ENCODE assay signal across 22 cellular contexts in genomic region chr1:200282497-200283122, GRCh38.
"Had no signal": no experiment of that assay in that cellular context is flagged by ENCODE, and none has a peak within 500 bp of the region (broad histone marks: within the 10 kb centered on the region; RNA-seq: fewer than 3 reads in every experiment).

No MANE protein-coding gene starts in this region.

- DNase-seq: activated CD4-positive, alpha-beta T cell treated with anti-CD3 and anti-CD28 coated beads, Interleukin-2, amount 50 U/mL, for 4 hours; activated gamma-delta T cell; cerebellar nuclear complex; effector CD8-positive, alpha-beta T cell; gastrocnemius medialis; heart left ventricle; kidney glomerular epithelial cell; left ventricle myocardium inferior; mammary epithelial cell; psoas muscle; right cardiac atrium; stimulated activated CD4-positive, alpha-beta T cell treated with anti-CD3 and anti-CD28 coated beads, Interleukin-15, amount 100 ng/mL, for 24 hours; stimulated activated CD4-positive, alpha-beta T cell treated with anti-CD3 and anti-CD28 coated beads, Interleukin-2, amount 100 ng/mL, for 48 hours; stimulated activated naive CD8-positive, alpha-beta T cell treated with anti-CD3 and anti-CD28 coated beads, Interleukin-15, amount 100 ng/mL, for 72 hours; WERI-Rb-1 had no signal

- H3K9me3 ChIP-seq: gastrocnemius medialis, heart left ventricle, left ventricle myocardium inferior, psoas muscle had no signal

- H3K9me3 Mint-ChIP-seq: activated naive CD4-positive, alpha-beta T cell treated with anti-CD3 and anti-CD28 coated beads, Interleukin-2, amount 50 U/mL, for 24 hours; stimulated activated naive CD8-positive, alpha-beta T cell treated with anti-CD3 and anti-CD28 coated beads, Interleukin-15, amount 100 ng/mL, for 72 hours; T-helper 1 cell treated with Interleukin-12 subunit alpha and Interleukin-12 subunit beta and Interleukin-4 antibody, amounts not matched to agents 30 μg/mL and 1 μg/mL, for 36 hours; type B pancreatic cell had no signal

- H3K36me3 Mint-ChIP-seq: activated naive CD4-positive, alpha-beta T cell treated with anti-CD3 and anti-CD28 coated beads, Interleukin-2, amount 50 U/mL, for 24 hours; type B pancreatic cell had no signal

- H3K27ac Mint-ChIP-seq: activated naive CD4-positive, alpha-beta T cell treated with anti-CD3 and anti-CD28 coated beads, Interleukin-2, amount 50 U/mL, for 24 hours; stimulated activated naive CD8-positive, alpha-beta T cell treated with anti-CD3 and anti-CD28 coated beads, Interleukin-15, amount 100 ng/mL, for 72 hours; T-helper 1 cell treated with Interleukin-12 subunit alpha and Interleukin-12 subunit beta and Interleukin-4 antibody, amounts not matched to agents 30 μg/mL and 1 μg/mL, for 36 hours; type B pancreatic cell had no signal

- H3K27me3 ChIP-seq: gastrocnemius medialis, heart left ventricle had no signal

- H3K4me1 ChIP-seq: gastrocnemius medialis, heart left ventricle, left ventricle myocardium inferior, psoas muscle had no signal

- ATAC-seq: esophagus mucosa; gastrocnemius medialis; psoas muscle; right cardiac atrium; stimulated activated naive CD8-positive, alpha-beta T cell treated with anti-CD3 and anti-CD28 coated beads, Interleukin-15, amount 100 ng/mL, for 72 hours had no signal

- H3K27ac ChIP-seq: gastrocnemius medialis, heart left ventricle, left ventricle myocardium inferior, psoas muscle, skin epidermis, WERI-Rb-1 had no signal

- H3K4me3 Mint-ChIP-seq: activated naive CD4-positive, alpha-beta T cell treated with anti-CD3 and anti-CD28 coated beads, Interleukin-2, amount 50 U/mL, for 24 hours; neural crest cell; stimulated activated naive CD8-positive, alpha-beta T cell treated with anti-CD3 and anti-CD28 coated beads, Interleukin-15, amount 100 ng/mL, for 72 hours; T-helper 1 cell treated with Interleukin-12 subunit alpha and Interleukin-12 subunit beta and Interleukin-4 antibody, amounts not matched to agents 30 μg/mL and 1 μg/mL, for 36 hours; type B pancreatic cell had no signal

- FAIRE-seq: bronchial epithelial cell had no signal

- H3K4me1 Mint-ChIP-seq: activated naive CD4-positive, alpha-beta T cell treated with anti-CD3 and anti-CD28 coated beads, Interleukin-2, amount 50 U/mL, for 24 hours; neural crest cell; stimulated activated naive CD8-positive, alpha-beta T cell treated with anti-CD3 and anti-CD28 coated beads, Interleukin-15, amount 100 ng/mL, for 72 hours had no signal

- H3K4me3 ChIP-seq: gastrocnemius medialis, heart left ventricle, left ventricle myocardium inferior, psoas muscle, skin epidermis had no signal

- H3K36me3 ChIP-seq: gastrocnemius medialis, heart left ventricle, left ventricle myocardium inferior, WERI-Rb-1 had no signal

- H3K27me3 Mint-ChIP-seq: activated naive CD4-positive, alpha-beta T cell treated with anti-CD3 and anti-CD28 coated beads, Interleukin-2, amount 50 U/mL, for 24 hours; stimulated activated naive CD8-positive, alpha-beta T cell treated with anti-CD3 and anti-CD28 coated beads, Interleukin-15, amount 100 ng/mL, for 72 hours had no signal
